Comparison of ENCODE assay signal across 8 cellular contexts in genomic region chr6:42746452-42747400, GRCh38. TPM values are rescaled to one million over a fixed set of nuclear protein-coding genes. Genes with fewer than 3 reads are reported as not detected.
DNase-seq lines count a peak whose midpoint lies in the region; ATAC-seq and TF ChIP-seq lines count a peak whose summit lies in the region.

No MANE protein-coding gene starts in this region.

- H3K27ac ChIP-seq in parathyroid adenoma (peak overlapping the region; percentile 99), tibial artery (peak overlapping the region; percentile 90 to 91)

- H2AFZ ChIP-seq in parathyroid adenoma, result peak overlapping the region; percentile 91

- H3K27me3 Mint-ChIP-seq in activated naive CD8-positive, alpha-beta T cell treated with anti-CD3 and anti-CD28 coated beads, Interleukin-2, amount 50 U/mL, for 24 hours, result no peaks in the 10 kb centered on the region

- CTCF ChIA-PET in GM10248 (lab: Yijun Ruan, JAX), result interaction anchor here (0.9 to 9.9 kb wide), 8 partner anchors 12 to 184 kb away, joined by 3 to 84 read pairs (median 4); no protein-coding TSS in a partner anchor

- H3K9ac ChIP-seq in parathyroid adenoma, result peak overlapping the region; percentile 68

- H3K36me3 Mint-ChIP-seq in activated naive CD8-positive, alpha-beta T cell treated with anti-CD3 and anti-CD28 coated beads, Interleukin-2, amount 50 U/mL, for 24 hours (ENCODE audit: low read depth), result peaks cover 18% of the 10 kb centered on the region

- DNase-seq in GM10248 (ENCODE audit: extremely low spot score), result peak; percentile 92
- peak; percentile 94 for DNase-seq in NCI-H1092 treated with DMSO at 0.1 percent for 48 hours (lab: John Stamatoyannopoulos, UW)
- DNase-seq in SW 1271 (lab: John Stamatoyannopoulos, UW), result peak; percentile 90 to 95
- peak; percentile 86 for DNase-seq in activated naive CD8-positive, alpha-beta T cell treated with anti-CD3 and anti-CD28 coated beads, Interleukin-2, amount 50 U/mL, for 24 hours
- DNase-seq in cardiac septum (ENCODE audit: low spot score), result peak; percentile 91
- DNase-seq in tibial artery, result peak; percentile 85 to 94

- H3K4me2 ChIP-seq in parathyroid adenoma (ENCODE audit: low read length), result peak overlapping the region; percentile 98

- peaks cover 31% of the 10 kb centered on the region for H3K79me2 ChIP-seq in parathyroid adenoma

- H3K4me3 Mint-ChIP-seq in activated naive CD8-positive, alpha-beta T cell treated with anti-CD3 and anti-CD28 coated beads, Interleukin-2, amount 50 U/mL, for 24 hours, result peak overlapping the region; percentile 95

- H3K27me3 ChIP-seq in parathyroid adenoma (ENCODE audit: control insufficient read depth, insufficient read depth, low read length) (no peaks in the 10 kb centered on the region), tibial artery (no peaks in the 10 kb centered on the region)

- intact Hi-C loops in cardiac septum (cut with DNase I), result loop anchor here (1.0 to 5.0 kb wide), 3 partner anchors 37 to 146 kb away; partner anchors contain the start of gene RPL7L1
- intact Hi-C loops in tibial artery (cut with DNase I; ENCODE audit: low total_unique reads), result loop anchor here (2.0 to 5.0 kb wide), 2 partner anchors 36 to 184 kb away; partner anchors contain the start of genes BICRAL and UBR2

- H3K9me3 Mint-ChIP-seq in activated naive CD8-positive, alpha-beta T cell treated with anti-CD3 and anti-CD28 coated beads, Interleukin-2, amount 50 U/mL, for 24 hours, result no peaks in the 10 kb centered on the region

- peak; percentile 60 for ATAC-seq in HG02588 (IDR thresholded peaks at IDR 0.05; ENCODE audit: unreplicated experiment)
- peak; percentile 82 for ATAC-seq in activated naive CD8-positive, alpha-beta T cell treated with anti-CD3 and anti-CD28 coated beads, Interleukin-2, amount 50 U/mL, for 24 hours

- peaks cover 9% of the 10 kb centered on the region for H3K4me1 ChIP-seq in parathyroid adenoma
- peaks cover 0 to 37% (median 24%) of the 10 kb centered on the region in 4 donors for H3K4me1 ChIP-seq in tibial artery

- peaks cover 41% of the 10 kb centered on the region for H3K4me1 Mint-ChIP-seq in activated naive CD8-positive, alpha-beta T cell treated with anti-CD3 and anti-CD28 coated beads, Interleukin-2, amount 50 U/mL, for 24 hours

- POLR2A ChIA-PET in GM10248 (lab: Yijun Ruan, JAX), result interaction anchor here (0.6 to 2.1 kb wide), 10 partner anchors 17 to 182 kb away, joined by 3 to 22 read pairs (median 8); partner anchors contain the start of genes CNPY3 and RPL7L1

- H3K4me3 ChIP-seq in parathyroid adenoma (ENCODE audit: low read depth, low read length), result peak overlapping the region; percentile 100
- H3K4me3 ChIP-seq in tibial artery, result peak overlapping the region; percentile 80 to 98

- H3K27ac Mint-ChIP-seq in activated naive CD8-positive, alpha-beta T cell treated with anti-CD3 and anti-CD28 coated beads, Interleukin-2, amount 50 U/mL, for 24 hours, result peak overlapping the region; percentile 96

- TF ChIP-seq CTCF in GM10248 (IDR thresholded peaks at IDR 0.05; ENCODE audit: control extremely low read depth, extremely low read depth, low read depth, missing control alignments), result no peak
- TF ChIP-seq CTCF in parathyroid adenoma (IDR thresholded peaks at IDR 0.05), result no peak
- no peak for TF ChIP-seq CTCF in tibial artery (IDR thresholded peaks at IDR 0.05)

- no peaks in the 10 kb centered on the region for H3K9me3 ChIP-seq in parathyroid adenoma (ENCODE audit: control insufficient read depth, low read length)
- H3K9me3 ChIP-seq in tibial artery, result no peaks in the 10 kb centered on the region

- no peaks in the 10 kb centered on the region for H3K36me3 ChIP-seq in parathyroid adenoma (ENCODE audit: control insufficient read depth, insufficient read depth, low read length)
- no peaks in the 10 kb centered on the region for H3K36me3 ChIP-seq in tibial artery

RNA-seq across cellular contexts. Expression of gene TBCC, which starts 0.8 kb away (rescaled TPM):
- total RNA-seq in cardiac septum, result 11.0 TPM

RNA-seq across cellular contexts. Expression of gene PRPH2, which starts 24.3 kb away (rescaled TPM):
- total RNA-seq in cardiac septum, result 0.70 TPM

RNA-seq across cellular contexts. Expression of gene BICRAL, which starts 35.1 kb away (rescaled TPM):
- 11.3 TPM for total RNA-seq in cardiac septum

Comparison
In these comparisons a context has a peak if more than half of its experiments do, and no peak if none do; other contexts are left out.
1. Peak in every context shown above with its lines: DNase-seq, ATAC-seq, H3K4me3 ChIP-seq and H3K27ac ChIP-seq.